8 cellular contexts compared by ENCODE assay signal in the genomic region with DNA sequence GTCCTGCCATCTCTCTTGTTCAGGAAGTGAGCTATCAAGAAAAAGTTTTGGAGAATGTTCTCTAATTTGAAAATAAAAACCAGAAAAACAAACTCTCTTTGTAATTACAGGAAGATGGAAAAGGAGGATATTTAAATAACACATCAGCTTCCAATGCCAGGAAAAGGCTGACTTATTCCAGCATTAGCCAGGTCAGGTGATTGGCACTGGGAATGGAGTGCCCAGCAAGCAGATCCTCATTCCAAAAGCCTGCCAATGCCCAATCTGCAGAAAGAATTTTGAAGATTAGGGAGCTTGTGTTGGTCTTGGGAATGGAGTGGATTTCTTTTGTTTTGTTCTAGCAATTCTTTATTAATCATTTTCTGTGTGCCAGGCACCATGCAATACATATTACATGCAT.
"Had no signal": no experiment of that assay in that cellular context is flagged by ENCODE, and none has a peak within 500 bp of the region (broad histone marks: within the 10 kb centered on the region; RNA-seq: fewer than 3 reads in every experiment).

No MANE protein-coding gene starts in this region.

- DNase-seq: H9, HCEC 1CT, IMR-90 had no signal

- H3K9me3 Mint-ChIP-seq: H9 had no signal

- H3K4me3 Mint-ChIP-seq: GM23338, H9 had no signal

- H2AFZ ChIP-seq: GM23338 had no signal

- H3K4me2 ChIP-seq: GM23338 had no signal

- H3K27ac Mint-ChIP-seq: GM23338 had no signal

- ATAC-seq: GM23338, K562 had no signal

- H3K27ac ChIP-seq: HL-60 had no signal

- H3K4me3 ChIP-seq: GM23338, K562 had no signal

- H3K4me1 Mint-ChIP-seq: GM23338, H9 had no signal

- FAIRE-seq: H1, H54, K562 had no signal
